Comparison of ENCODE assay signal across 7 cellular contexts in genomic region chr19:4723465-4724251, GRCh38. TPM values are rescaled to one million over a fixed set of nuclear protein-coding genes. Genes with fewer than 3 reads are reported as not detected.
DNase-seq lines count a peak whose midpoint lies in the region; ATAC-seq and TF ChIP-seq lines count a peak whose summit lies in the region.

TSS of gene DPP9 (minus strand) at chr19:4723842. CDS start at chr19:4719906, 3,936 bp downstream.

- peaks cover 7% of the 10 kb centered on the region for H3K4me1 ChIP-seq in hepatocyte (ENCODE audit: insufficient read depth)

- H3K27me3 ChIP-seq in hepatocyte: no peaks in the 10 kb centered on the region

- under 1% methylated on average over 42 of the region's 76 CpGs for WGBS in hepatocyte (ENCODE audit: low lambda C conversion rate, missing lambda C conversion rate)

- no peaks in the 10 kb centered on the region for H4K20me1 ChIP-seq in hepatocyte (ENCODE audit: insufficient read depth, poor library complexity, severe bottlenecking)

- peak within 1 kb of the TSS; percentile 90 for H3K4me3 ChIP-seq in hepatocyte

- no peaks in the 10 kb centered on the region for H3K9me3 ChIP-seq in hepatocyte (ENCODE audit: low read depth)

- peak within 1 kb of the TSS; percentile 69 for H3K27ac ChIP-seq in hepatocyte

- ATAC-seq in GM18508 (IDR thresholded peaks at IDR 0.05; ENCODE audit: insufficient read depth, unreplicated experiment) (peak; percentile 76), HG03025 (IDR thresholded peaks at IDR 0.05; ENCODE audit: low FRiP score, unreplicated experiment) (peak; percentile 74)

- no peaks in the 10 kb centered on the region for H3K36me3 ChIP-seq in hepatocyte (replicated peaks; ENCODE audit: insufficient read depth, low read depth)

- peak within 1 kb of the TSS; percentile 96 for H3K4me2 ChIP-seq in hepatocyte

- DNase-seq in NCI-H2081 (lab: John Stamatoyannopoulos, UW) (peak; percentile 97 to 98), T1000 (lab: John Stamatoyannopoulos, UW) (peak; percentile 95), astrocyte of the hippocampus (ENCODE audit: low read depth, low spot score) (peak; percentile 99), hepatocyte (ENCODE audit: low spot score) (peak; percentile 99), renal cortical epithelial cell (ENCODE audit: low read depth) (peak; percentile 93)

- peaks cover 31% of the 10 kb centered on the region for H3K79me2 ChIP-seq in hepatocyte

- no peak for TF ChIP-seq CTCF in hepatocyte (IDR thresholded peaks at IDR 0.05; ENCODE audit: poor library complexity)

- peak within 1 kb of the TSS; percentile 51 for H2AFZ ChIP-seq in hepatocyte

- H3K9me2 ChIP-seq in hepatocyte (replicated peaks; ENCODE audit: insufficient read depth): no peaks in the 10 kb centered on the region

RNA-seq across cellular contexts. Expression of gene DPP9, which starts in this region (rescaled TPM):
- 17.6 and 27.6 TPM in 2 replicates for total RNA-seq in hepatocyte
- polyA plus RNA-seq in hepatocyte: 32.6 and 32.7 TPM in 2 replicates
- 21.5 and 37.4 TPM in 2 replicates for total RNA-seq in renal cortical epithelial cell

Comparison
In these comparisons a context has a peak if more than half of its experiments do, and no peak if none do; other contexts are left out.
1. Peak in every context shown above with its lines: DNase-seq, ATAC-seq, H3K4me3 ChIP-seq and H3K27ac ChIP-seq.